In genomic region chr13:23087884-23088283, GRCh38 we compare ENCODE assay signal across 9 cellular contexts.
DNase-seq lines count a peak whose midpoint lies in the region; ATAC-seq, FAIRE-seq and TF ChIP-seq lines count a peak whose summit lies in the region.
"Had no signal": no experiment of that assay in that cellular context is flagged by ENCODE, and none has a peak within 500 bp of the region (broad histone marks: within the 10 kb centered on the region; RNA-seq: fewer than 3 reads in every experiment).

No MANE protein-coding gene starts in this region.

- DNase-seq in SIG-M5 treated with dmso at 0.1 percent for 504 hours (lab: John Stamatoyannopoulos, UW; ENCODE audit: unreplicated experiment) (peak; percentile 37), SIG-M5 (lab: John Stamatoyannopoulos, UW) (no peak), SW480 (ENCODE audit: low spot score) (peak; percentile 10), keratinocyte (ENCODE audit: low read depth, low spot score) (no peak), occipital lobe (lab: John Stamatoyannopoulos, UW) (no peak), NCI-H1105 (lab: John Stamatoyannopoulos, UW) (no peak)

- H3K4me2 ChIP-seq in keratinocyte (ENCODE audit: control insufficient read depth, extremely low read depth, insufficient read depth, low read depth, low read length) = no peak overlapping the region

- peaks cover 3% of the 10 kb centered on the region for H3K9me3 ChIP-seq in keratinocyte (ENCODE audit: control insufficient read depth, low read depth, low read length)

- TF ChIP-seq CTCF in keratinocyte (optimal IDR thresholded peaks at IDR 0.05 in 1 of 3, IDR thresholded peaks at IDR 0.05 in 1 of 3, conservative IDR thresholded peaks at IDR 0.05 in 1 of 3; ENCODE audit: extremely low read depth in 1 of 3, insufficient read depth in 2 of 3, low read length in 3 of 3) = peak in 2 of 3 experiments; percentile 32 to 53

- no peaks in the 10 kb centered on the region for H4K20me1 ChIP-seq in keratinocyte (ENCODE audit: control insufficient read depth, extremely low read depth, insufficient read depth, low read length)

- no peaks in the 10 kb centered on the region for H3K9me1 ChIP-seq in keratinocyte (ENCODE audit: control insufficient read depth, extremely low read depth, insufficient read depth, low read length)

- no peak for FAIRE-seq in keratinocyte (lab: Jason Lieb, UNC)
- FAIRE-seq: G401.6 had no signal

- H3K9ac ChIP-seq in keratinocyte (ENCODE audit: control insufficient read depth, extremely low read depth, insufficient read depth, low read length) = no peak overlapping the region

- no peak overlapping the region for H3K27ac ChIP-seq in keratinocyte (ENCODE audit: control insufficient read depth, insufficient read depth, low read length)

- no peaks in the 10 kb centered on the region for H3K79me2 ChIP-seq in keratinocyte (ENCODE audit: control insufficient read depth, insufficient read depth, low read length)

- H3K4me3 ChIP-seq in keratinocyte (ENCODE audit: control insufficient read depth in 2 of 3, extremely low read depth in 1 of 3, insufficient read depth in 2 of 3, low read depth in 1 of 3, low read length in 3 of 3) = no peak overlapping the region

- no peaks in the 10 kb centered on the region for H3K36me3 ChIP-seq in keratinocyte (ENCODE audit: control insufficient read depth in 2 of 2, extremely low read depth in 1 of 2, insufficient read depth in 2 of 2, low read length in 2 of 2)

- dilution Hi-C loops in keratinocyte (cut with MboI; ENCODE audit: extremely low pct_ligation_motif_present, low sequenced_read_pairs) = no loop called here

- no peaks in the 10 kb centered on the region for H3K27me3 ChIP-seq in keratinocyte (ENCODE audit: control insufficient read depth, extremely low read depth, insufficient read depth, low read length)

- H2AFZ ChIP-seq in keratinocyte (ENCODE audit: control insufficient read depth, low read length) = no peak overlapping the region

- ATAC-seq in HG03565 (IDR thresholded peaks at IDR 0.05; ENCODE audit: unreplicated experiment) = peak; percentile 53
- ATAC-seq in HG03045 (IDR thresholded peaks at IDR 0.05; ENCODE audit: unreplicated experiment) = no peak

- H3K4me1 ChIP-seq in keratinocyte (ENCODE audit: control insufficient read depth, extremely low read depth, insufficient read depth, low read length) = no peaks in the 10 kb centered on the region

Comparison
In these comparisons a context has a peak if more than half of its experiments do, and no peak if none do; other contexts are left out.
1. DNase-seq: peak in SIG-M5 treated with dmso at 0.1 percent for 504 hours (single experiment) and SW480 (single experiment); none in SIG-M5 (single experiment), keratinocyte (single experiment), occipital lobe (single experiment) and NCI-H1105 (single experiment).